ENCODE assay signal across 10 cellular contexts in genomic region chr1:225944951-225945350, GRCh38. TPM values are rescaled to one million over a fixed set of nuclear protein-coding genes. Genes with fewer than 3 reads are reported as not detected.
DNase-seq lines count a peak whose midpoint lies in the region; ATAC-seq, FAIRE-seq and TF ChIP-seq lines count a peak whose summit lies in the region.
"Had no signal": no experiment of that assay in that cellular context is flagged by ENCODE, and none has a peak within 500 bp of the region (broad histone marks: within the 10 kb centered on the region; RNA-seq: fewer than 3 reads in every experiment).

No MANE protein-coding gene starts in this region.

- TF ChIP-seq RAD21 in K562 (CRISPR knock-in tag; conservative IDR thresholded peaks at IDR 0.05 in 1 of 2, IDR thresholded peaks at IDR 0.05 in 1 of 2): no peak

- no peak overlapping the region for H3K9ac ChIP-seq in K562 (ENCODE audit: insufficient read depth in 1 of 2, low read depth in 2 of 2, low read length in 2 of 2)

- CTCF ChIA-PET in CD4-positive, alpha-beta memory T cell (lab: Charles Lee; ENCODE audit: partially characterized antibody): interaction anchor here (0.6 to 1.3 kb wide), 4 partner anchors 40 to 462 kb away, joined by 3 to 4 read pairs (median 3); no protein-coding TSS in a partner anchor
- CTCF ChIA-PET in K562 (lab: Yijun Ruan, JAX; ENCODE audit: low intra/inter-chr PET ratio): no interaction called here

- ATAC-seq in GM19452 (IDR thresholded peaks at IDR 0.05; ENCODE audit: unreplicated experiment) (peak; percentile 73), HG03342 (IDR thresholded peaks at IDR 0.05; ENCODE audit: unreplicated experiment) (peak; percentile 80), K562 (no peak)

- H3K36me3 ChIP-seq in CD4-positive, alpha-beta memory T cell (ENCODE audit: insufficient read depth, low read length): no peaks in the 10 kb centered on the region
- H3K36me3 ChIP-seq in K562 (ENCODE audit: control insufficient read depth, insufficient read depth, low read length): no peaks in the 10 kb centered on the region
- H3K36me3 ChIP-seq in osteoblast (ENCODE audit: insufficient read depth, low read length): no peaks in the 10 kb centered on the region
- H3K36me3 ChIP-seq: ovary had no signal

- H3K9me3 Mint-ChIP-seq in CD4-positive, alpha-beta memory T cell: no peaks in the 10 kb centered on the region
- H3K9me3 Mint-ChIP-seq in T-helper 2 cell treated with Interferon-gamma antibody and Interleukin-4, amounts not matched to agents 5 μg/mL and 100 μg/mL, for 36 hours: no peaks in the 10 kb centered on the region

- H3K4me3 ChIP-seq in CD4-positive, alpha-beta memory T cell (ENCODE audit: low read length in 2 of 2): no peak overlapping the region
- H3K4me3 ChIP-seq in K562 (no peak overlapping the region), osteoblast (ENCODE audit: insufficient read depth, low read length) (no peak overlapping the region)
- H3K4me3 ChIP-seq: ovary had no signal

- POLR2A ChIA-PET in CD4-positive, alpha-beta memory T cell (lab: Charles Lee; ENCODE audit: partially characterized antibody): interaction anchor here (0.9 to 1.7 kb wide), 4 partner anchors 21 to 63 kb away, joined by 3 to 6 read pairs (median 4); partner anchors contain the start of genes PYCR2, SDE2 and TMEM63A
- POLR2A ChIA-PET in K562 (lab: Yijun Ruan, JAX): interaction anchor here (0.8 to 2.4 kb wide), 6 partner anchors 9 to 34 kb away, joined by 3 to 10 read pairs (median 4); no protein-coding TSS in a partner anchor

- TF ChIP-seq CTCF in K562 (IDR thresholded peaks at IDR 0.05 in 2 of 3, conservative IDR thresholded peaks at IDR 0.05 in 1 of 3; ENCODE audit: insufficient read depth in 2 of 3, low read depth in 1 of 3, low read length in 3 of 3): no peak
- no peak for TF ChIP-seq CTCF in osteoblast (IDR thresholded peaks at IDR 0.05; ENCODE audit: extremely low read depth, low read depth, low read length)

- H3K4me2 ChIP-seq in K562 (ENCODE audit: insufficient read depth, low read length): no peak overlapping the region
- H3K4me2 ChIP-seq in osteoblast (ENCODE audit: insufficient read depth, low read length): no peak overlapping the region

- no peak for TF ChIP-seq POLR2A in K562 (conservative IDR thresholded peaks at IDR 0.05)

- H3K79me2 ChIP-seq in K562 (ENCODE audit: control insufficient read depth, insufficient read depth, low read length) (no peaks in the 10 kb centered on the region), osteoblast (ENCODE audit: insufficient read depth, low read length) (no peaks in the 10 kb centered on the region)

- BruUV-seq in K562 (replicated peaks; lab: Mats Ljungman, UMichigan): no TSS peak

- H3K4me1 ChIP-seq in CD4-positive, alpha-beta memory T cell (ENCODE audit: insufficient read depth, low read length): peaks cover 10% of the 10 kb centered on the region
- H3K4me1 ChIP-seq in K562 (replicated peaks in 1 of 2; ENCODE audit: control insufficient read depth in 2 of 2, insufficient read depth in 2 of 2, low read length in 2 of 2): peaks cover 13 to 18% of the 10 kb centered on the region in 2 experiments; a peak in 4 of 5 replicates
- H3K4me1 ChIP-seq in osteoblast (ENCODE audit: insufficient read depth, low read length): no peaks in the 10 kb centered on the region

- 58% methylated on average over 7 of the region's 7 CpGs for whole genome bisulfite sequencing in K562 (ENCODE audit: insufficient coverage, low coverage, missing lambda C conversion rate)

- H3K27me3 ChIP-seq in CD4-positive, alpha-beta memory T cell (ENCODE audit: insufficient read depth, low read length): no peaks in the 10 kb centered on the region
- no peaks in the 10 kb centered on the region for H3K27me3 ChIP-seq in K562 (ENCODE audit: control insufficient read depth in 2 of 2, insufficient read depth in 2 of 2, low read length in 2 of 2)
- peaks cover 18% of the 10 kb centered on the region for H3K27me3 ChIP-seq in osteoblast (ENCODE audit: insufficient read depth, low read length)
- H3K27me3 ChIP-seq: ovary had no signal

- H2AFZ ChIP-seq in K562 (ENCODE audit: low read depth, low read length): no peak overlapping the region
- H2AFZ ChIP-seq in osteoblast (ENCODE audit: low read length): no peak overlapping the region

- H3K4me1 Mint-ChIP-seq in CD4-positive, alpha-beta memory T cell: peaks cover 6 to 16% (median 9%) of the 10 kb centered on the region in 4 donors
- H3K4me1 Mint-ChIP-seq in T-helper 2 cell treated with Interferon-gamma antibody and Interleukin-4, amounts not matched to agents 5 μg/mL and 100 μg/mL, for 36 hours (ENCODE audit: low read depth): peaks cover 3% of the 10 kb centered on the region

- H3K27me3 Mint-ChIP-seq in CD4-positive, alpha-beta memory T cell: peaks cover 2 to 12% of the 10 kb centered on the region in 2 donors
- H3K27me3 Mint-ChIP-seq in T-helper 2 cell treated with Interferon-gamma antibody and Interleukin-4, amounts not matched to agents 5 μg/mL and 100 μg/mL, for 36 hours (ENCODE audit: low read depth): peaks cover 10% of the 10 kb centered on the region

- H3K27ac Mint-ChIP-seq in CD4-positive, alpha-beta memory T cell: peak overlapping the region in 5 of 7 donors; percentile 11 to 73 (median 59)
- H3K27ac Mint-ChIP-seq in T-helper 2 cell treated with Interferon-gamma antibody and Interleukin-4, amounts not matched to agents 5 μg/mL and 100 μg/mL, for 36 hours: no peak overlapping the region

- no peak for DNase-seq in CD4-positive, alpha-beta memory T cell
- peak in 3 of 4 experiments; percentile 9 to 14 (median 10) for DNase-seq in K562 (ENCODE audit: extremely low read depth in 1 of 4, low spot score in 3 of 4)
- DNase-seq in T-helper 2 cell treated with Interferon-gamma antibody and Interleukin-4, amounts not matched to agents 5 μg/mL and 100 μg/mL, for 36 hours (ENCODE audit: low spot score): no peak
- DNase-seq in AML-193 (lab: John Stamatoyannopoulos, UW): no peak
- DNase-seq in NCI-H2029 (lab: John Stamatoyannopoulos, UW): no peak
- no peak for DNase-seq in osteoblast (ENCODE audit: insufficient read length, low spot score, missing footprints)
- DNase-seq: ovary had no signal

- in situ Hi-C loops in K562 (cut with MboI): no loop called here

- no peaks in the 10 kb centered on the region for H3K9me1 ChIP-seq in K562 (ENCODE audit: control insufficient read depth, insufficient read depth, low read length)

- H3K9me3 ChIP-seq in CD4-positive, alpha-beta memory T cell (ENCODE audit: control insufficient read depth in 1 of 2, low read length in 2 of 2): no peaks in the 10 kb centered on the region
- H3K9me3 ChIP-seq in K562 (replicated peaks; ENCODE audit: control insufficient read depth, insufficient read depth, low read depth, low read length): no peaks in the 10 kb centered on the region
- H3K9me3 ChIP-seq in osteoblast (ENCODE audit: low read depth, low read length): no peaks in the 10 kb centered on the region
- H3K9me3 ChIP-seq: ovary had no signal

- no peak overlapping the region for H3K27ac ChIP-seq in CD4-positive, alpha-beta memory T cell (ENCODE audit: low read depth, low read length)
- H3K27ac ChIP-seq in K562 (ENCODE audit: extremely low read depth, low read depth, low read length) (no peak overlapping the region), osteoblast (ENCODE audit: low read depth, low read length) (no peak overlapping the region)
- H3K27ac ChIP-seq: ovary had no signal

- H3K36me3 Mint-ChIP-seq in CD4-positive, alpha-beta memory T cell: no peaks in the 10 kb centered on the region
- H3K36me3 Mint-ChIP-seq in T-helper 2 cell treated with Interferon-gamma antibody and Interleukin-4, amounts not matched to agents 5 μg/mL and 100 μg/mL, for 36 hours (ENCODE audit: low read depth): no peaks in the 10 kb centered on the region

- H4K20me1 ChIP-seq in K562 (replicated peaks; ENCODE audit: control insufficient read depth, insufficient read depth, low read length) (no peaks in the 10 kb centered on the region), osteoblast (ENCODE audit: insufficient read depth, low read length) (no peaks in the 10 kb centered on the region)

- no peak for TF ChIP-seq EP300 in K562 (IDR thresholded peaks at IDR 0.05; ENCODE audit: low read length)

- FAIRE-seq in K562 (lab: Jason Lieb, UNC): no peak

- H3K4me3 Mint-ChIP-seq in CD4-positive, alpha-beta memory T cell: peak overlapping the region in 5 of 8 donors; percentile 23 to 76 (median 71)
- no peak overlapping the region for H3K4me3 Mint-ChIP-seq in T-helper 2 cell treated with Interferon-gamma antibody and Interleukin-4, amounts not matched to agents 5 μg/mL and 100 μg/mL, for 36 hours

- intact Hi-C loops in CD4-positive, alpha-beta memory T cell (cut with micrococcal nuclease): no loop called here
- intact Hi-C loops in K562 (cut with micrococcal nuclease): no loop called here

RNA-seq across cellular contexts. Expression of gene LEFTY2, which starts 3.9 kb away (rescaled TPM):
- not detected for total RNA-seq in CD4-positive, alpha-beta memory T cell
- not detected for polyA plus RNA-seq in CD4-positive, alpha-beta memory T cell
- 0.23 TPM in 1 of 2 replicates, not detected in the other for total RNA-seq in K562 (2011; cell fraction: chromatin; rRNA removed; ENCODE audit: low replicate concordance)
- total RNA-seq in K562 (2011; cell fraction: nucleolus; rRNA removed): not detected in 2 replicates
- total RNA-seq in K562 (2011; cell fraction: nucleoplasm; rRNA removed): 0.29 TPM in 1 of 2 replicates, not detected in the other
- total RNA-seq in K562 (2014; rRNA removed): 0.08 and 0.14 TPM in 2 replicates
- total RNA-seq in K562 (2014; rRNA removed; fragmentation: Illumina TruSeq; extraction: Trizol): not detected in 2 replicates
- total RNA-seq in K562 (2015; rRNA removed; fragmentation: Illumina TruSeq; extraction: Trizol): not detected in 2 replicates
- not detected in 2 replicates for total RNA-seq in K562 (2021)
- polyA plus RNA-seq in K562 (2011; rRNA removed): 0.04 and 0.07 TPM in 2 replicates
- polyA plus RNA-seq in K562 (2011; cell fraction: cytosol; rRNA removed): 0.03 and 0.06 TPM in 2 replicates
- 0.06 TPM in 1 of 2 replicates, not detected in the other for polyA plus RNA-seq in K562 (2011; cell fraction: nucleus; rRNA removed)
- polyA plus RNA-seq in K562 (2012): 0.04 TPM in 2 replicates
- polyA plus RNA-seq in K562 (2014; fragmentation: Illumina TruSeq; extraction: Trizol): not detected in 2 replicates
- not detected for polyA plus RNA-seq in K562 (2014; fragmentation: Nextera tagmentation; extraction: Ambion mirVana)
- polyA plus RNA-seq in K562 (2014; rRNA removed): 0.78 TPM in 1 of 2 replicates, not detected in the other
- not detected in 2 replicates for polyA minus RNA-seq in K562 (2011; rRNA and poly(A)+ RNA removed)
- not detected in 2 replicates for polyA minus RNA-seq in K562 (2011; cell fraction: cytosol; rRNA and poly(A)+ RNA removed)
- polyA minus RNA-seq in K562 (2011; cell fraction: nucleus; rRNA and poly(A)+ RNA removed): not detected in 2 replicates
- not detected in 2 replicates for total RNA-seq in osteoblast
- total RNA-seq: RPMI7951 had no signal

RNA-seq across cellular contexts. Expression of gene PYCR2, which starts 20.9 kb away (rescaled TPM):
- total RNA-seq in CD4-positive, alpha-beta memory T cell: 100 to 1,000 TPM; 102 to 116 TPM
- polyA plus RNA-seq in CD4-positive, alpha-beta memory T cell: 10 to 100 TPM; 73.6 to 86.6 TPM
- 118 and 268 TPM in 2 replicates for total RNA-seq in K562 (2011; cell fraction: chromatin; rRNA removed; ENCODE audit: low replicate concordance)
- 193 and 210 TPM in 2 replicates for total RNA-seq in K562 (2011; cell fraction: nucleolus; rRNA removed)
- 181 and 191 TPM in 2 replicates for total RNA-seq in K562 (2011; cell fraction: nucleoplasm; rRNA removed)
- total RNA-seq in K562 (2014; rRNA removed): 162 and 176 TPM in 2 replicates
- total RNA-seq in K562 (2014; rRNA removed; fragmentation: Illumina TruSeq; extraction: Trizol): 75.2 and 76.7 TPM in 2 replicates
- total RNA-seq in K562 (2015; rRNA removed; fragmentation: Illumina TruSeq; extraction: Trizol): 79.2 and 83.5 TPM in 2 replicates
- 200 and 219 TPM in 2 replicates for total RNA-seq in K562 (2021)
- polyA plus RNA-seq in K562 (2011; rRNA removed): 127 and 246 TPM in 2 replicates
- 168 and 216 TPM in 2 replicates for polyA plus RNA-seq in K562 (2011; cell fraction: cytosol; rRNA removed)
- 321 and 394 TPM in 2 replicates for polyA plus RNA-seq in K562 (2011; cell fraction: nucleus; rRNA removed)
- 161 and 213 TPM in 2 replicates for polyA plus RNA-seq in K562 (2012)
- 154 and 187 TPM in 2 replicates for polyA plus RNA-seq in K562 (2014; fragmentation: Illumina TruSeq; extraction: Trizol)
- polyA plus RNA-seq in K562 (2014; fragmentation: Nextera tagmentation; extraction: Ambion mirVana): 1 to 10 TPM; 5.5 to 7.9 TPM
- 195 and 208 TPM in 2 replicates for polyA plus RNA-seq in K562 (2014; rRNA removed)
- 79.4 and 82.2 TPM in 2 replicates for polyA minus RNA-seq in K562 (2011; rRNA and poly(A)+ RNA removed)
- polyA minus RNA-seq in K562 (2011; cell fraction: cytosol; rRNA and poly(A)+ RNA removed): 58.5 and 79.5 TPM in 2 replicates
- polyA minus RNA-seq in K562 (2011; cell fraction: nucleus; rRNA and poly(A)+ RNA removed): 66.8 and 85.3 TPM in 2 replicates
- total RNA-seq in osteoblast: 25.9 and 29.0 TPM in 2 replicates

RNA-seq across cellular contexts. Expression of gene SDE2, which starts 54.2 kb away (rescaled TPM):
- 10 to 100 TPM; 21.1 to 21.2 TPM for total RNA-seq in CD4-positive, alpha-beta memory T cell
- 10 to 100 TPM; 10.0 to 18.9 TPM for polyA plus RNA-seq in CD4-positive, alpha-beta memory T cell
- 30.3 and 54.4 TPM in 2 replicates for total RNA-seq in K562 (2011; cell fraction: chromatin; rRNA removed; ENCODE audit: low replicate concordance)
- total RNA-seq in K562 (2011; cell fraction: nucleolus; rRNA removed): 21.3 and 22.5 TPM in 2 replicates
- total RNA-seq in K562 (2011; cell fraction: nucleoplasm; rRNA removed): 40.9 and 49.1 TPM in 2 replicates
- total RNA-seq in K562 (2014; rRNA removed): 44.9 and 46.0 TPM in 2 replicates
- 62.3 and 72.5 TPM in 2 replicates for total RNA-seq in K562 (2014; rRNA removed; fragmentation: Illumina TruSeq; extraction: Trizol)
- total RNA-seq in K562 (2015; rRNA removed; fragmentation: Illumina TruSeq; extraction: Trizol): 42.7 and 43.0 TPM in 2 replicates
- total RNA-seq in K562 (2021): 45.3 and 50.5 TPM in 2 replicates
- polyA plus RNA-seq in K562 (2011; rRNA removed): 35.6 and 49.1 TPM in 2 replicates
- polyA plus RNA-seq in K562 (2011; cell fraction: cytosol; rRNA removed): 19.9 and 37.9 TPM in 2 replicates
- polyA plus RNA-seq in K562 (2011; cell fraction: nucleus; rRNA removed): 10.7 and 11.3 TPM in 2 replicates
- 13.2 and 19.6 TPM in 2 replicates for polyA plus RNA-seq in K562 (2012)
- 35.7 and 39.9 TPM in 2 replicates for polyA plus RNA-seq in K562 (2014; fragmentation: Illumina TruSeq; extraction: Trizol)
- 10 to 100 TPM; 14.3 to 19.3 TPM for polyA plus RNA-seq in K562 (2014; fragmentation: Nextera tagmentation; extraction: Ambion mirVana)
- polyA plus RNA-seq in K562 (2014; rRNA removed): 44.6 and 46.1 TPM in 2 replicates
- polyA minus RNA-seq in K562 (2011; rRNA and poly(A)+ RNA removed): 55.7 and 62.4 TPM in 2 replicates
- polyA minus RNA-seq in K562 (2011; cell fraction: cytosol; rRNA and poly(A)+ RNA removed): 24.8 and 29.7 TPM in 2 replicates
- polyA minus RNA-seq in K562 (2011; cell fraction: nucleus; rRNA and poly(A)+ RNA removed): 11.2 and 15.9 TPM in 2 replicates
- total RNA-seq in osteoblast: 16.5 and 19.9 TPM in 2 replicates

RNA-seq across cellular contexts. Expression of gene LEFTY1, which starts 56.0 kb away (rescaled TPM):
- total RNA-seq in CD4-positive, alpha-beta memory T cell: under 1 TPM; 0.55 to 0.75 TPM
- polyA plus RNA-seq in CD4-positive, alpha-beta memory T cell: not detected
- 0.88 and 1.0 TPM in 2 replicates for total RNA-seq in K562 (2011; cell fraction: chromatin; rRNA removed; ENCODE audit: low replicate concordance)
- 1.2 TPM in 1 of 2 replicates, not detected in the other for total RNA-seq in K562 (2011; cell fraction: nucleolus; rRNA removed)
- 1.1 TPM in 1 of 2 replicates, not detected in the other for total RNA-seq in K562 (2011; cell fraction: nucleoplasm; rRNA removed)
- 0.16 TPM in 1 of 2 replicates, not detected in the other for total RNA-seq in K562 (2014; rRNA removed)
- 0.07 TPM in 1 of 2 replicates, not detected in the other for total RNA-seq in K562 (2014; rRNA removed; fragmentation: Illumina TruSeq; extraction: Trizol)
- total RNA-seq in K562 (2015; rRNA removed; fragmentation: Illumina TruSeq; extraction: Trizol): not detected in 2 replicates
- 0.20 and 0.24 TPM in 2 replicates for total RNA-seq in K562 (2021)
- polyA plus RNA-seq in K562 (2011; rRNA removed): 0.09 and 0.21 TPM in 2 replicates
- 0.09 and 0.30 TPM in 2 replicates for polyA plus RNA-seq in K562 (2011; cell fraction: cytosol; rRNA removed)
- polyA plus RNA-seq in K562 (2011; cell fraction: nucleus; rRNA removed): 0.41 and 0.67 TPM in 2 replicates
- polyA plus RNA-seq in K562 (2012): 0.04 and 0.07 TPM in 2 replicates
- polyA plus RNA-seq in K562 (2014; fragmentation: Illumina TruSeq; extraction: Trizol): 0.15 TPM in 1 of 2 replicates, not detected in the other
- not detected for polyA plus RNA-seq in K562 (2014; fragmentation: Nextera tagmentation; extraction: Ambion mirVana)
- polyA plus RNA-seq in K562 (2014; rRNA removed): 0.13 TPM in 1 of 2 replicates, not detected in the other
- polyA minus RNA-seq in K562 (2011; rRNA and poly(A)+ RNA removed): not detected in 2 replicates
- polyA minus RNA-seq in K562 (2011; cell fraction: cytosol; rRNA and poly(A)+ RNA removed): not detected in 2 replicates
- polyA minus RNA-seq in K562 (2011; cell fraction: nucleus; rRNA and poly(A)+ RNA removed): 0.22 and 0.27 TPM in 2 replicates
- under 0.01 TPM in 1 of 2 replicates, not detected in the other for total RNA-seq in osteoblast
- total RNA-seq: RPMI7951 had no signal

Comparison
In these comparisons a context has a peak if more than half of its experiments do, and no peak if none do; other contexts are left out.
1. DNase-seq: peak in K562 (3 of 4); none in CD4-positive, alpha-beta memory T cell (0 of 5), T-helper 2 cell treated with Interferon-gamma antibody and Interleukin-4, amounts not matched to agents 5 μg/mL and 100 μg/mL, for 36 hours (single experiment), AML-193 (0 of 2), NCI-H2029 (single experiment) and osteoblast (single experiment).